Comparison of ENCODE assay signal across 13 cellular contexts in genomic region chr5:124524552-124525232, GRCh38.
DNase-seq lines count a peak whose midpoint lies in the region; ATAC-seq and TF ChIP-seq lines count a peak whose summit lies in the region.
"Had no signal": no experiment of that assay in that cellular context is flagged by ENCODE, and none has a peak within 500 bp of the region (broad histone marks: within the 10 kb centered on the region; RNA-seq: fewer than 3 reads in every experiment).

No MANE protein-coding gene starts in this region.

- H3K36me3 Mint-ChIP-seq in activated CD4-positive, alpha-beta T cell treated with anti-CD3 and anti-CD28 coated beads, Interleukin-2, amount 10 ng/mL, durations not matched to agents 7 days and 5 days (ENCODE audit: low read depth): no peaks in the 10 kb centered on the region

- intact Hi-C loops in left lung (cut with DNase I): no loop called here

- TF ChIP-seq CTCF in SU-DHL-6 (IDR thresholded peaks at IDR 0.05; ENCODE audit: insufficient read depth, low read length, poor library complexity, severe bottlenecking) (peak; percentile 44), left lung (IDR thresholded peaks at IDR 0.05) (no peak)

- CTCF ChIA-PET in activated CD4-positive, alpha-beta T cell treated with anti-CD3 and anti-CD28 coated beads, Interleukin-2, amount 10 ng/mL, durations not matched to agents 7 days and 5 days (lab: Charles Lee): no interaction called here

- H3K4me3 ChIP-seq in SU-DHL-6 (ENCODE audit: insufficient read depth, low read length, poor library complexity, severe bottlenecking): no peak overlapping the region
- H3K4me3 ChIP-seq in left lung: no peak overlapping the region

- H3K9me3 ChIP-seq in SU-DHL-6 (ENCODE audit: insufficient read depth, low read length) (no peaks in the 10 kb centered on the region), left lung (no peaks in the 10 kb centered on the region)

- no peaks in the 10 kb centered on the region for H3K9me2 ChIP-seq in SU-DHL-6 (replicated peaks; ENCODE audit: insufficient read depth, low read length)

- H3K27ac Mint-ChIP-seq in activated CD4-positive, alpha-beta T cell treated with anti-CD3 and anti-CD28 coated beads, Interleukin-2, amount 10 ng/mL, durations not matched to agents 7 days and 5 days: no peak overlapping the region

- no peaks in the 10 kb centered on the region for H3K36me3 ChIP-seq in SU-DHL-6 (ENCODE audit: low read length)
- H3K36me3 ChIP-seq in left lung: no peaks in the 10 kb centered on the region

- H3K27me3 ChIP-seq in SU-DHL-6 (ENCODE audit: low read length) (no peaks in the 10 kb centered on the region), left lung (no peaks in the 10 kb centered on the region)

- peaks cover 3% of the 10 kb centered on the region for H3K27me3 Mint-ChIP-seq in activated CD4-positive, alpha-beta T cell treated with anti-CD3 and anti-CD28 coated beads, Interleukin-2, amount 10 ng/mL, durations not matched to agents 7 days and 5 days

- peak overlapping the region; percentile 69 for H3K27ac ChIP-seq in SU-DHL-6 (ENCODE audit: low read depth, low read length)
- no peak overlapping the region for H3K27ac ChIP-seq in left lung
- H3K27ac ChIP-seq: KMS-11 had no signal

- no peaks in the 10 kb centered on the region for H3K4me1 ChIP-seq in left lung

- peak; percentile 84 for ATAC-seq in GM18502 (IDR thresholded peaks at IDR 0.05; ENCODE audit: poor library complexity, unreplicated experiment)
- peak; percentile 86 for ATAC-seq in GM21381 (IDR thresholded peaks at IDR 0.05; ENCODE audit: unreplicated experiment)
- peak; percentile 95 for ATAC-seq in HG03139 (IDR thresholded peaks at IDR 0.05; ENCODE audit: unreplicated experiment)
- ATAC-seq in left lung: no peak

- POLR2A ChIA-PET in activated CD4-positive, alpha-beta T cell treated with anti-CD3 and anti-CD28 coated beads, Interleukin-2, amount 10 ng/mL, durations not matched to agents 7 days and 5 days (lab: Charles Lee): no interaction called here

- peak overlapping the region; percentile 20; the same call in 1 of the 2 replicates for H3K9ac ChIP-seq in SU-DHL-6 (ENCODE audit: low read length)
- H3K9ac ChIP-seq: KMS-11 had no signal

- no peaks in the 10 kb centered on the region for H4K20me1 ChIP-seq in SU-DHL-6 (ENCODE audit: low read depth, low read length)

- no peaks in the 10 kb centered on the region for H3K9me3 Mint-ChIP-seq in activated CD4-positive, alpha-beta T cell treated with anti-CD3 and anti-CD28 coated beads, Interleukin-2, amount 10 ng/mL, durations not matched to agents 7 days and 5 days

- no peak for DNase-seq in activated CD4-positive, alpha-beta T cell treated with anti-CD3 and anti-CD28 coated beads, Interleukin-2, amount 10 ng/mL, durations not matched to agents 7 days and 5 days
- DNase-seq in RKO (ENCODE audit: low spot score) (no peak), AG20443 (ENCODE audit: low spot score) (no peak), left lung (no peak)
- DNase-seq: activated effector memory CD4-positive, alpha-beta T cell treated with anti-CD3 and anti-CD28 coated beads, Interleukin-2, amount 50 U/mL, for 16 hours; DMS79; stimulated activated CD4-positive, alpha-beta T cell treated with anti-CD3 and anti-CD28 coated beads, Interleukin-2, amount 100 ng/mL, for 48 hours; T-helper 1 cell had no signal

- H3K4me3 Mint-ChIP-seq in activated CD4-positive, alpha-beta T cell treated with anti-CD3 and anti-CD28 coated beads, Interleukin-2, amount 10 ng/mL, durations not matched to agents 7 days and 5 days: no peak overlapping the region

- H3K4me1 Mint-ChIP-seq in activated CD4-positive, alpha-beta T cell treated with anti-CD3 and anti-CD28 coated beads, Interleukin-2, amount 10 ng/mL, durations not matched to agents 7 days and 5 days: peaks cover 1% of the 10 kb centered on the region

- H3K4me2 ChIP-seq in SU-DHL-6 (ENCODE audit: low read depth, low read length, poor library complexity, severe bottlenecking): peak overlapping the region; percentile 44
- H3K4me2 ChIP-seq: KMS-11 had no signal

- no peaks in the 10 kb centered on the region for H3K79me2 ChIP-seq in SU-DHL-6 (ENCODE audit: insufficient read depth, low read length)

- H3F3A ChIP-seq in SU-DHL-6 (ENCODE audit: insufficient read depth): peaks cover 10% of the 10 kb centered on the region; the same call in 1 of the 2 replicates

- H2AFZ ChIP-seq in SU-DHL-6 (ENCODE audit: low read depth, low read length, severe bottlenecking): peak overlapping the region; percentile 15
